Comparison of ENCODE assay signal across 2 cellular contexts in genomic region chr3:160448845-160449659, GRCh38.
A peak's percentile ranks its signal among the peaks of the same experiment; 100 is the strongest.
TF ChIP-seq lines count a peak whose summit lies in the region.

No MANE protein-coding gene starts in this region.

TF ChIP-seq in HEK293, 187 proteins besides CTCF, POLR2A, EP300 and RAD21 (continued from another document and continues in another):
- TF ChIP-seq HOXD13 (CRISPR knock-in tag; IDR thresholded peaks at IDR 0.05; ENCODE audit: borderline replicate concordance): no peak
- no peak for TF ChIP-seq ZNF19 (tag by site-specific recombination; IDR thresholded peaks at IDR 0.05; ENCODE audit: low read depth)
- peak; percentile 37; the same call in 1 of the 2 replicates for TF ChIP-seq PRDM4 (tag by site-specific recombination; IDR thresholded peaks at IDR 0.05)
- no peak for TF ChIP-seq ZNF416 (tag by site-specific recombination; IDR thresholded peaks at IDR 0.05)
- no peak for TF ChIP-seq ZNF707 (tag by site-specific recombination; IDR thresholded peaks at IDR 0.05)
- TF ChIP-seq PBX3 (CRISPR knock-in tag; IDR thresholded peaks at IDR 0.05): no peak
- TF ChIP-seq TRIM28 (IDR thresholded peaks at IDR 0.05; ENCODE audit: borderline replicate concordance, low read length): 0 out of 2 replicates have a peak, but pooled peaks have one; percentile 60
- peak; percentile 69 for TF ChIP-seq ZXDB (tag by site-specific recombination; IDR thresholded peaks at IDR 0.05)
- TF ChIP-seq FEZF1 (tag by site-specific recombination; IDR thresholded peaks at IDR 0.05): no peak
- TF ChIP-seq SCRT2 (tag by site-specific recombination; IDR thresholded peaks at IDR 0.05): no peak
- no peak for TF ChIP-seq GLI2 (tag by site-specific recombination; IDR thresholded peaks at IDR 0.05; ENCODE audit: borderline replicate concordance, low read depth)
- no peak for TF ChIP-seq ZNF324 (tag by site-specific recombination; IDR thresholded peaks at IDR 0.05)
- no peak for TF ChIP-seq ZNF423 (tag by site-specific recombination; IDR thresholded peaks at IDR 0.05)
- TF ChIP-seq ZNF335 (tag by site-specific recombination; conservative IDR thresholded peaks at IDR 0.05): no peak
- TF ChIP-seq ZNF184 (tag by site-specific recombination; IDR thresholded peaks at IDR 0.05): no peak
- TF ChIP-seq ZNF704 (tag by site-specific recombination; IDR thresholded peaks at IDR 0.05): no peak
- TF ChIP-seq ZNF311 (tag by site-specific recombination; IDR thresholded peaks at IDR 0.05; ENCODE audit: borderline replicate concordance): no peak
- no peak for TF ChIP-seq ZNF155 (tag by site-specific recombination; IDR thresholded peaks at IDR 0.05)
- no peak for TF ChIP-seq ZBTB44 (tag by site-specific recombination; IDR thresholded peaks at IDR 0.05)
- no peak for TF ChIP-seq ZNF433 (tag by site-specific recombination; IDR thresholded peaks at IDR 0.05; ENCODE audit: low read depth)
- 0 out of 2 replicates have a peak, but pooled peaks have one; percentile 43 for TF ChIP-seq ZSCAN5A (tag by site-specific recombination; IDR thresholded peaks at IDR 0.05)
- no peak for TF ChIP-seq ZNF48 (tag by site-specific recombination; IDR thresholded peaks at IDR 0.05)
- TF ChIP-seq ZNF2 (tag by site-specific recombination; IDR thresholded peaks at IDR 0.05): peak; percentile 84

TF ChIP-seq in K562, 482 proteins besides CTCF, POLR2A, EP300 and RAD21 (continued from another document and continues in another):
- TF ChIP-seq ARID4B (CRISPR knock-in tag; IDR thresholded peaks at IDR 0.05) (0 out of 2 replicates have a peak, but pooled peaks have one; percentile 18), NR2F6 (CRISPR knock-in tag; IDR thresholded peaks at IDR 0.05) (no peak), ZBTB33 (CRISPR knock-in tag; IDR thresholded peaks at IDR 0.05) (peak; percentile 22; the same call in 1 of the 2 replicates), FOS (IDR thresholded peaks at IDR 0.05; ENCODE audit: extremely low read depth, insufficient read length) (no peak), ZFP1 (CRISPR knock-in tag; IDR thresholded peaks at IDR 0.05) (no peak), POU5F1 (IDR thresholded peaks at IDR 0.05; ENCODE audit: borderline replicate concordance, low read depth, low read length, partially characterized antibody) (no peak), NUFIP1 (IDR thresholded peaks at IDR 0.05; ENCODE audit: partially characterized antibody) (no peak), ZBTB40 (IDR thresholded peaks at IDR 0.05) (no peak; the same call in none of the 2 replicates), ZBTB40 (CRISPR knock-in tag; IDR thresholded peaks at IDR 0.05) (no peak), ZNF830 (CRISPR knock-in tag; IDR thresholded peaks at IDR 0.05) (peak; percentile 13; the same call in 1 of the 2 replicates), RNF2 (IDR thresholded peaks at IDR 0.05) (no peak), NCOA1 (IDR thresholded peaks at IDR 0.05; ENCODE audit: low read depth) (no peak), CUX1 (CRISPR knock-in tag; IDR thresholded peaks at IDR 0.05) (no peak), GTF2B (IDR thresholded peaks at IDR 0.05; ENCODE audit: extremely low read depth, insufficient read length) (no peak), DIDO1 (tag; IDR thresholded peaks at IDR 0.05; ENCODE audit: low read depth) (no peak), STAG1 (CRISPR knock-in tag; IDR thresholded peaks at IDR 0.05; ENCODE audit: borderline replicate concordance) (no peak), CXXC5 (CRISPR knock-in tag; IDR thresholded peaks at IDR 0.05) (no peak), ELF4 (CRISPR knock-in tag; IDR thresholded peaks at IDR 0.05) (no peak), USF1 (CRISPR knock-in tag; IDR thresholded peaks at IDR 0.05) (no peak), ZNF124 (CRISPR knock-in tag; IDR thresholded peaks at IDR 0.05) (no peak)
